1 cellular context compared by ENCODE assay signal in the genomic region with DNA sequence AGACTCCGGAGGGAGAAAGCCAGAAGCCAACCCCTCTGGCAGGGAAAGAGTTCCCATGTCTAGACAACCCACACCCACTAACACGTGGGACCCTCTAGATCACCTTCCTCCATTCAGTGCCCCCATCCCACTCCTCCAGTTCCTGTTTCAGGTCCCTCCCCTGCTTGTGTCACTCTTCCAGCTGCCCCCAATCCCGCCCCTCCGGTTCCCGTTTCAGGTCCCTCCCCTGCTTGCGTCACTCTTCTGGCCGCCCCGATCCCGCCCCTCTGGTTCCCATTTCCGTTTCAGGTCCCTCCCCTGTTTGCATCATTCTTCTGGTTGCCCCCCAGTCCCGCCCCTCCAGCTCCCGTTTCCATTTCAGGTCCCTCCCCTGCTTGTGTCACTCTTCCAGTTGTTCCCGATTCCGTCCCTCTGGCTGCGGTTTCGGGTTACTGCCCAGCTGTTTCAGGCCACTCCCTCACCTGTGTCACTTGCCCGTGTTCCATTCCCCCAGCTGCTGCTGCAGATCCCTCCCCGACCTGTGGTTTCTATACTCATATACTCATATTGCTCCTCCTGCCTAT.
TF ChIP-seq lines count a peak whose summit lies in the region.

No MANE protein-coding gene starts in this region.

TF ChIP-seq in GM12878, 131 proteins besides CTCF, POLR2A, EP300 and RAD21 (continued from another document):
- TF ChIP-seq, protein P1, sequence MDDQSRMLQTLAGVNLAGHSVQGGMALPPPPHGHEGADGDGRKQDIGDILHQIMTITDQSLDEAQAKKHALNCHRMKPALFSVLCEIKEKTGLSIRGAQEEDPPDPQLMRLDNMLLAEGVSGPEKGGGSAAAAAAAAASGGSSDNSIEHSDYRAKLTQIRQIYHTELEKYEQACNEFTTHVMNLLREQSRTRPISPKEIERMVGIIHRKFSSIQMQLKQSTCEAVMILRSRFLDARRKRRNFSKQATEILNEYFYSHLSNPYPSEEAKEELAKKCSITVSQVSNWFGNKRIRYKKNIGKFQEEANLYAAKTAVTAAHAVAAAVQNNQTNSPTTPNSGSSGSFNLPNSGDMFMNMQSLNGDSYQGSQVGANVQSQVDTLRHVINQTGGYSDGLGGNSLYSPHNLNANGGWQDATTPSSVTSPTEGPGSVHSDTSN (IDR thresholded peaks at IDR 0.05; ENCODE audit: insufficient replicate concordance, low read depth, low read length): peak; percentile 79
- TF ChIP-seq TBL1XR1 (IDR thresholded peaks at IDR 0.05; ENCODE audit: low read depth, low read length) (no peak), GATAD2B (conservative IDR thresholded peaks at IDR 0.05; ENCODE audit: low read depth) (no peak), TCF7 (IDR thresholded peaks at IDR 0.05; ENCODE audit: borderline replicate concordance) (no peak), NBN (IDR thresholded peaks at IDR 0.05) (peak; percentile 68), ZNF274 (IDR thresholded peaks at IDR 0.05; ENCODE audit: insufficient read depth, insufficient read length) (no peak)
- TF ChIP-seq, protein P2, sequence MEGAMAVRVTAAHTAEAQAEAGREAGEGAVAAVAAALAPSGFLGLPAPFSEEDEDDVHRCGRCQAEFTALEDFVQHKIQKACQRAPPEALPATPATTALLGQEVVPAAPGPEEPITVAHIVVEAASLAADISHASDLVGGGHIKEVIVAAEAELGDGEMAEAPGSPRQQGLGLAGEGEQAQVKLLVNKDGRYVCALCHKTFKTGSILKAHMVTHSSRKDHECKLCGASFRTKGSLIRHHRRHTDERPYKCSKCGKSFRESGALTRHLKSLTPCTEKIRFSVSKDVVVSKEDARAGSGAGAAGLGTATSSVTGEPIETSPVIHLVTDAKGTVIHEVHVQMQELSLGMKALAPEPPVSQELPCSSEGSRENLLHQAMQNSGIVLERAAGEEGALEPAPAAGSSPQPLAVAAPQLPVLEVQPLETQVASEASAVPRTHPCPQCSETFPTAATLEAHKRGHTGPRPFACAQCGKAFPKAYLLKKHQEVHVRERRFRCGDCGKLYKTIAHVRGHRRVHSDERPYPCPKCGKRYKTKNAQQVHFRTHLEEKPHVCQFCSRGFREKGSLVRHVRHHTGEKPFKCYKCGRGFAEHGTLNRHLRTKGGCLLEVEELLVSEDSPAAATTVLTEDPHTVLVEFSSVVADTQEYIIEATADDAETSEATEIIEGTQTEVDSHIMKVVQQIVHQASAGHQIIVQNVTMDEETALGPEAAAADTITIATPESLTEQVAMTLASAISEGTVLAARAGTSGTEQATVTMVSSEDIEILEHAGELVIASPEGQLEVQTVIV (IDR thresholded peaks at IDR 0.05; ENCODE audit: borderline replicate concordance, partially characterized antibody): no peak
- TF ChIP-seq, protein P3, sequence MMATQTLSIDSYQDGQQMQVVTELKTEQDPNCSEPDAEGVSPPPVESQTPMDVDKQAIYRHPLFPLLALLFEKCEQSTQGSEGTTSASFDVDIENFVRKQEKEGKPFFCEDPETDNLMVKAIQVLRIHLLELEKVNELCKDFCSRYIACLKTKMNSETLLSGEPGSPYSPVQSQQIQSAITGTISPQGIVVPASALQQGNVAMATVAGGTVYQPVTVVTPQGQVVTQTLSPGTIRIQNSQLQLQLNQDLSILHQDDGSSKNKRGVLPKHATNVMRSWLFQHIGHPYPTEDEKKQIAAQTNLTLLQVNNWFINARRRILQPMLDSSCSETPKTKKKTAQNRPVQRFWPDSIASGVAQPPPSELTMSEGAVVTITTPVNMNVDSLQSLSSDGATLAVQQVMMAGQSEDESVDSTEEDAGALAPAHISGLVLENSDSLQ (IDR thresholded peaks at IDR 0.05): peak; percentile 95
